ENCODE assay signal across 8 cellular contexts in genomic region chr3:29683306-29683993, GRCh38.
DNase-seq lines count a peak whose midpoint lies in the region; ATAC-seq, FAIRE-seq and TF ChIP-seq lines count a peak whose summit lies in the region.

No MANE protein-coding gene starts in this region.

- H3K9me3 ChIP-seq in OCI-LY3 (ENCODE audit: insufficient read depth, low read length) = peaks cover 7% of the 10 kb centered on the region
- H3K9me3 ChIP-seq in cardiac muscle cell (ENCODE audit: low read depth) = no peaks in the 10 kb centered on the region
- H3K9me3 ChIP-seq in upper lobe of right lung = no peaks in the 10 kb centered on the region
- no peaks in the 10 kb centered on the region for H3K9me3 ChIP-seq in small intestine (ENCODE audit: control insufficient read depth, low read depth)

- peak; percentile 88 for ATAC-seq in upper lobe of right lung

- no peaks in the 10 kb centered on the region for H4K20me1 ChIP-seq in OCI-LY3 (ENCODE audit: insufficient read depth, low read length)

- peaks cover 54% of the 10 kb centered on the region for H3K4me1 ChIP-seq in OCI-LY3 (ENCODE audit: low read length)
- H3K4me1 ChIP-seq in cardiac muscle cell (ENCODE audit: low read depth) = peaks cover 33% of the 10 kb centered on the region
- H3K4me1 ChIP-seq in upper lobe of right lung = peaks cover 15% of the 10 kb centered on the region
- H3K4me1 ChIP-seq in small intestine (ENCODE audit: control insufficient read depth in 2 of 2, insufficient read depth in 1 of 2, low read depth in 1 of 2, low read length in 1 of 2) = no peaks in the 10 kb centered on the region

- in situ Hi-C loops in Caki2 (cut with HindIII; ENCODE audit: low pct_unique_long_range_greater_than_20kb, low sequenced_read_pairs) = no loop called here

- H3K27me3 ChIP-seq in OCI-LY3 (ENCODE audit: low read depth, low read length) (no peaks in the 10 kb centered on the region), cardiac muscle cell (no peaks in the 10 kb centered on the region), upper lobe of right lung (no peaks in the 10 kb centered on the region), small intestine (ENCODE audit: control insufficient read depth in 2 of 2, insufficient read depth in 2 of 2, low read length in 2 of 2) (no peaks in the 10 kb centered on the region)

- H3K4me2 ChIP-seq in OCI-LY3 (ENCODE audit: low read length) = peak overlapping the region; percentile 76

- no peaks in the 10 kb centered on the region for H3K79me2 ChIP-seq in OCI-LY3 (ENCODE audit: low read length)

- TF ChIP-seq POLR2A in H54 (IDR thresholded peaks at IDR 0.05; ENCODE audit: low read depth, low read length) = no peak

- H2AFZ ChIP-seq in OCI-LY3 (ENCODE audit: low read depth, low read length) = peak overlapping the region; percentile 48

- WGBS in small intestine, 3 donors = 16 to 62% (median 38%) methylated on average over 3 of the region's 3 CpGs

- no peak for TF ChIP-seq CTCF in OCI-LY3 (IDR thresholded peaks at IDR 0.05; ENCODE audit: low read depth, low read length)
- no peak for TF ChIP-seq CTCF in cardiac muscle cell (IDR thresholded peaks at IDR 0.05; ENCODE audit: low read depth, low read length)
- no peak for TF ChIP-seq CTCF in upper lobe of right lung (IDR thresholded peaks at IDR 0.05)

- peak; percentile 87 for FAIRE-seq in H54 (lab: Jason Lieb, UNC)
- no peak for FAIRE-seq in small intestine (lab: Jason Lieb, UNC)

- peak overlapping the region; percentile 83 for H3K27ac ChIP-seq in OCI-LY3 (ENCODE audit: low read length)
- peak overlapping the region; percentile 95 for H3K27ac ChIP-seq in cardiac muscle cell
- peak overlapping the region; percentile 61 for H3K27ac ChIP-seq in upper lobe of right lung
- H3K27ac ChIP-seq in small intestine (ENCODE audit: low read depth in 1 of 2, low read length in 1 of 2) = no peak overlapping the region

- intact Hi-C loops in upper lobe of right lung (cut with DNase I) = no loop called here

- H3K36me3 ChIP-seq in OCI-LY3 (replicated peaks; ENCODE audit: low read depth, low read length) (peaks cover 20% of the 10 kb centered on the region), cardiac muscle cell (no peaks in the 10 kb centered on the region), upper lobe of right lung (no peaks in the 10 kb centered on the region), small intestine (ENCODE audit: control insufficient read depth in 2 of 2, insufficient read depth in 2 of 2, low read length in 2 of 2) (no peaks in the 10 kb centered on the region)

- DNase-seq in Caki2 (ENCODE audit: low read depth) = peak; percentile 54
- no peak for DNase-seq in H54 (ENCODE audit: insufficient read length, low spot score)
- DNase-seq in cardiac muscle cell (ENCODE audit: low read depth in 1 of 2, low spot score in 1 of 2) = peak; percentile 84 to 92
- DNase-seq in upper lobe of right lung = no peak
- DNase-seq in NCI-H1092 treated with DMSO at 0.1 percent for 48 hours (lab: John Stamatoyannopoulos, UW) = no peak
- no peak for DNase-seq in small intestine
- DNase-seq in activated effector memory CD4-positive, alpha-beta T cell treated with anti-CD3 and anti-CD28 coated beads, Interleukin-2, amount 50 U/mL, for 16 hours = no peak

- peak overlapping the region; percentile 50 for H3K4me3 ChIP-seq in OCI-LY3 (ENCODE audit: low read length)
- no peak overlapping the region for H3K4me3 ChIP-seq in cardiac muscle cell
- no peak overlapping the region for H3K4me3 ChIP-seq in upper lobe of right lung
- no peak overlapping the region for H3K4me3 ChIP-seq in small intestine (ENCODE audit: low read depth in 1 of 2, low read length in 2 of 2)

- peak overlapping the region; percentile 60 for H3K9ac ChIP-seq in OCI-LY3 (ENCODE audit: low read length)

Comparison
In these comparisons a context has a peak if more than half of its experiments do, and no peak if none do; other contexts are left out.
1. DNase-seq: peak in Caki2 (single experiment) and cardiac muscle cell (2 of 2); none in H54 (single experiment), upper lobe of right lung (single experiment), NCI-H1092 treated with DMSO at 0.1 percent for 48 hours (single experiment), small intestine (single experiment) and activated effector memory CD4-positive, alpha-beta T cell treated with anti-CD3 and anti-CD28 coated beads, Interleukin-2, amount 50 U/mL, for 16 hours (single experiment).
2. H3K27ac ChIP-seq: peak in OCI-LY3 (single experiment), cardiac muscle cell (single experiment) and upper lobe of right lung (single experiment); none in small intestine (0 of 2).